Comparison of ENCODE assay signal across 26 cellular contexts in genomic region chr2:157251932-157252331, GRCh38. TPM values are rescaled to one million over a fixed set of nuclear protein-coding genes. Genes with fewer than 3 reads are reported as not detected.
DNase-seq lines count a peak whose midpoint lies in the region; ATAC-seq and TF ChIP-seq lines count a peak whose summit lies in the region.
"Had no signal": no experiment of that assay in that cellular context is flagged by ENCODE, and none has a peak within 500 bp of the region (broad histone marks: within the 10 kb centered on the region; RNA-seq: fewer than 3 reads in every experiment).

No MANE protein-coding gene starts in this region.

- H3K4me1 ChIP-seq in mammary epithelial cell (ENCODE audit: insufficient read depth, low read length) (peaks cover 15% of the 10 kb centered on the region), breast epithelium (no peaks in the 10 kb centered on the region), OCI-LY3 (ENCODE audit: low read length) (peaks cover 58% of the 10 kb centered on the region), smooth muscle cell (ENCODE audit: low read depth) (peaks cover 2% of the 10 kb centered on the region)
- H3K4me1 ChIP-seq: BE2C, BLaER1 had no signal

- H3K79me2 ChIP-seq in mammary epithelial cell (ENCODE audit: insufficient read depth, low read length) (no peaks in the 10 kb centered on the region), OCI-LY3 (ENCODE audit: low read length) (no peaks in the 10 kb centered on the region), smooth muscle cell (ENCODE audit: low read depth) (no peaks in the 10 kb centered on the region)

- in situ Hi-C loops in mammary epithelial cell (cut with MboI; ENCODE audit: low sequenced_read_pairs in 2 of 2), result no loop called here

- WGBS in mammary epithelial cell (ENCODE audit: low coverage, missing lambda C conversion rate), result 93% methylated on average over 2 of the region's 2 CpGs
- WGBS in smooth muscle cell (ENCODE audit: low lambda C conversion rate), result 99% methylated on average over 2 of the region's 2 CpGs

- no peaks in the 10 kb centered on the region for H3K27me3 ChIP-seq in mammary epithelial cell (ENCODE audit: insufficient read depth, low read length)
- H3K27me3 ChIP-seq in breast epithelium, result no peaks in the 10 kb centered on the region
- H3K27me3 ChIP-seq in OCI-LY3 (ENCODE audit: low read depth, low read length), result no peaks in the 10 kb centered on the region
- H3K27me3 ChIP-seq in smooth muscle cell (ENCODE audit: low read depth), result no peaks in the 10 kb centered on the region
- H3K27me3 ChIP-seq: BE2C, BLaER1 had no signal

- TF ChIP-seq CTCF in mammary epithelial cell (conservative IDR thresholded peaks at IDR 0.05 in 1 of 2, IDR thresholded peaks at IDR 0.05 in 1 of 2; ENCODE audit: extremely low read depth in 1 of 2, insufficient read depth in 1 of 2, low read depth in 1 of 2, low read length in 2 of 2), result no peak
- TF ChIP-seq CTCF in breast epithelium (IDR thresholded peaks at IDR 0.05), result no peak
- no peak for TF ChIP-seq CTCF in OCI-LY3 (IDR thresholded peaks at IDR 0.05; ENCODE audit: low read depth, low read length)
- TF ChIP-seq CTCF in smooth muscle cell (IDR thresholded peaks at IDR 0.05; ENCODE audit: borderline replicate concordance, insufficient read depth, poor library complexity, severe bottlenecking), result no peak

- CTCF ChIA-PET in mammary epithelial cell (lab: Charles Lee; ENCODE audit: low non-redundant PET), result no interaction called here

- no peak for DNase-seq in mammary epithelial cell
- no peak for DNase-seq in breast epithelium (ENCODE audit: low spot score in 2 of 2)
- no peak for DNase-seq in smooth muscle cell (lab: John Stamatoyannopoulos, UW; ENCODE audit: unreplicated experiment)
- DNase-seq: 8988T; ACHN; BE2C; C1 segment of cervical spinal cord; CD4-positive, alpha-beta memory T cell; CD4-positive, CD25-positive, alpha-beta regulatory T cell; CD8-positive, alpha-beta memory T cell; COR-L47; DMS 273 treated with DMSO at 0.1 percent for 48 hours; DMS153; DMS53; DMS79; DND-41; EL; GDM1 had no signal

- H3K27ac ChIP-seq in mammary epithelial cell (ENCODE audit: insufficient read depth, low read depth, low read length) (no peak overlapping the region), breast epithelium (no peak overlapping the region), OCI-LY3 (ENCODE audit: low read length) (peak overlapping the region; percentile 52), smooth muscle cell (ENCODE audit: low read depth) (no peak overlapping the region)
- H3K27ac ChIP-seq: BLaER1 had no signal

- intact Hi-C loops in mammary epithelial cell (cut with micrococcal nuclease), result no loop called here
- intact Hi-C loops in breast epithelium (cut with DNase I; ENCODE audit: low total_unique reads), result no loop called here

- H3K9me3 ChIP-seq in mammary epithelial cell (replicated peaks; ENCODE audit: insufficient read depth, low read length) (no peaks in the 10 kb centered on the region), breast epithelium (no peaks in the 10 kb centered on the region), OCI-LY3 (ENCODE audit: insufficient read depth, low read length) (no peaks in the 10 kb centered on the region), smooth muscle cell (replicated peaks; ENCODE audit: low read depth) (no peaks in the 10 kb centered on the region)
- H3K9me3 ChIP-seq: BE2C, BLaER1 had no signal

- BruUV-seq in mammary epithelial cell (replicated peaks; lab: Mats Ljungman, UMichigan), result TSS peak; percentile 93

- dilution Hi-C loops in mammary epithelial cell (cut with HindIII; ENCODE audit: low sequenced_read_pairs), result no loop called here

- no peak for ATAC-seq in HG03378 (IDR thresholded peaks at IDR 0.05; ENCODE audit: unreplicated experiment)
- ATAC-seq in GM21619 (IDR thresholded peaks at IDR 0.05; ENCODE audit: unreplicated experiment), result no peak

- H3K36me3 ChIP-seq in mammary epithelial cell (ENCODE audit: insufficient read depth, low read length) (no peaks in the 10 kb centered on the region), breast epithelium (no peaks in the 10 kb centered on the region), OCI-LY3 (replicated peaks; ENCODE audit: low read depth, low read length) (peaks cover 3% of the 10 kb centered on the region), smooth muscle cell (ENCODE audit: low read depth) (no peaks in the 10 kb centered on the region)
- H3K36me3 ChIP-seq: BE2C, BLaER1 had no signal

- H3K4me3 ChIP-seq in mammary epithelial cell (replicated peaks in 1 of 3; ENCODE audit: insufficient read depth in 1 of 3, low read depth in 2 of 3, low read length in 3 of 3) (no peak overlapping the region), breast epithelium (no peak overlapping the region), OCI-LY3 (ENCODE audit: low read length) (no peak overlapping the region), smooth muscle cell (no peak overlapping the region)
- H3K4me3 ChIP-seq: BLaER1, GM12878 had no signal

- H3K9ac ChIP-seq in mammary epithelial cell (ENCODE audit: insufficient read depth, low read length), result no peak overlapping the region
- H3K9ac ChIP-seq in OCI-LY3 (ENCODE audit: low read length), result no peak overlapping the region
- no peak overlapping the region for H3K9ac ChIP-seq in smooth muscle cell (ENCODE audit: low read depth)
- H3K9ac ChIP-seq: BLaER1 had no signal

- H3F3A ChIP-seq in smooth muscle cell (ENCODE audit: low read depth), result no peaks in the 10 kb centered on the region

- H4K20me1 ChIP-seq in mammary epithelial cell (ENCODE audit: insufficient read depth, low read length) (no peaks in the 10 kb centered on the region), OCI-LY3 (ENCODE audit: insufficient read depth, low read length) (no peaks in the 10 kb centered on the region), smooth muscle cell (ENCODE audit: low read depth) (no peaks in the 10 kb centered on the region)
- H4K20me1 ChIP-seq: BLaER1 had no signal

- H2AFZ ChIP-seq in mammary epithelial cell (ENCODE audit: low read depth, low read length) (no peak overlapping the region), OCI-LY3 (ENCODE audit: low read depth, low read length) (no peak overlapping the region), smooth muscle cell (ENCODE audit: low read depth) (peak overlapping the region; percentile 3)

- H3K4me2 ChIP-seq in mammary epithelial cell (ENCODE audit: insufficient read depth, low read depth, low read length) (no peak overlapping the region), OCI-LY3 (ENCODE audit: low read length) (no peak overlapping the region), smooth muscle cell (no peak overlapping the region)
- H3K4me2 ChIP-seq: BLaER1 had no signal

- no peak for TF ChIP-seq POLR2A in breast epithelium (IDR thresholded peaks at IDR 0.05)

RNA-seq across cellular contexts. Expression of gene GALNT5, which starts 5.6 kb away (rescaled TPM):
- total RNA-seq in mammary epithelial cell (10 to 100 TPM; 12.7 to 33.7 TPM), breast epithelium (1 to 10 TPM in 2 of 3 donors, under 1 TPM in 1; 0.16 to 2.0 (median 1.6) TPM), smooth muscle cell (1.8 and 2.5 TPM in 2 replicates)
- polyA plus RNA-seq in mammary epithelial cell (10.4 TPM), smooth muscle cell (1.5 and 2.0 TPM in 2 replicates)
- polyA minus RNA-seq in mammary epithelial cell, result 17.4 TPM
- total RNA-seq: A673; CD4-positive, alpha-beta memory T cell; CD4-positive, CD25-positive, alpha-beta regulatory T cell; CD8-positive, alpha-beta memory T cell; G401 had no signal
- polyA plus RNA-seq: CD14-positive monocyte; CD4-positive, alpha-beta memory T cell; CD8-positive, alpha-beta memory T cell had no signal
